ENCODE assay signal across 7 cellular contexts in genomic region chr1:44805311-44806024, GRCh38. TPM values are rescaled to one million over a fixed set of nuclear protein-coding genes. Genes with fewer than 3 reads are reported as not detected.
DNase-seq lines count a peak whose midpoint lies in the region; ATAC-seq and TF ChIP-seq lines count a peak whose summit lies in the region.
"Had no signal": no experiment of that assay in that cellular context is flagged by ENCODE, and none has a peak within 500 bp of the region (broad histone marks: within the 10 kb centered on the region; RNA-seq: fewer than 3 reads in every experiment).

No MANE protein-coding gene starts in this region.

- H3K27me3 Mint-ChIP-seq in T-cell, result no peaks in the 10 kb centered on the region
- peaks cover 2% of the 10 kb centered on the region for H3K27me3 Mint-ChIP-seq in endodermal cell (ENCODE audit: insufficient read depth)

- no peak overlapping the region for H3K4me3 ChIP-seq in endodermal cell (ENCODE audit: low read length)
- no peak overlapping the region for H3K4me3 ChIP-seq in spleen

- TF ChIP-seq CTCF in endodermal cell (conservative IDR thresholded peaks at IDR 0.05) (peak; percentile 29), spleen (IDR thresholded peaks at IDR 0.05 in 8 of 11, conservative IDR thresholded peaks at IDR 0.05 in 3 of 11) (no peak)

- H3K4me1 Mint-ChIP-seq in T-cell (peaks cover 77 to 82% (median 82%) of the 10 kb centered on the region in 3 donors), endodermal cell (peaks cover 39% of the 10 kb centered on the region)

- H3K36me3 ChIP-seq in endodermal cell (ENCODE audit: control insufficient read depth, insufficient read depth, low read length) (peaks cover 27% of the 10 kb centered on the region), spleen (peaks cover 0 to 51% (median 39%) of the 10 kb centered on the region in 6 donors)

- H3K4me1 ChIP-seq in endodermal cell (ENCODE audit: control insufficient read depth, insufficient read depth, low read length) (peaks cover 36% of the 10 kb centered on the region), spleen (peaks cover 45 to 100% (median 79%) of the 10 kb centered on the region in 6 donors)

- peak overlapping the region; percentile 92 to 93 for H3K27ac Mint-ChIP-seq in T-cell
- H3K27ac Mint-ChIP-seq in endodermal cell, result peak overlapping the region; percentile 55

- H3K9ac ChIP-seq in endodermal cell (ENCODE audit: extremely low read depth, low read length, poor library complexity, severe bottlenecking), result no peak overlapping the region

- H3K9me3 ChIP-seq in endodermal cell (ENCODE audit: control insufficient read depth, low read length) (no peaks in the 10 kb centered on the region), spleen (no peaks in the 10 kb centered on the region)

- no peak for DNase-seq in T-cell
- DNase-seq in endodermal cell, result peak; percentile 52
- peak; percentile 79 for DNase-seq in spleen
- DNase-seq in NCI-H2196 treated with DMSO at 0.1 percent for 48 hours (lab: John Stamatoyannopoulos, UW; ENCODE audit: unreplicated experiment), result no peak
- DNase-seq: NCI-H524 had no signal

- intact Hi-C loops in spleen (cut with DNase I; ENCODE audit: low total_unique reads), result no loop called here

- H3K27me3 ChIP-seq in endodermal cell (ENCODE audit: control insufficient read depth, insufficient read depth, low read length, poor library complexity, severe bottlenecking), result no peaks in the 10 kb centered on the region
- H3K27me3 ChIP-seq in spleen (replicated peaks in 1 of 7), result no peaks in the 10 kb centered on the region

- H3K36me3 Mint-ChIP-seq in T-cell (peaks cover 42% of the 10 kb centered on the region), endodermal cell (ENCODE audit: low read depth) (peaks cover 9% of the 10 kb centered on the region)

- TF ChIP-seq POLR2A in spleen (IDR thresholded peaks at IDR 0.05), result no peak

- H3K4me3 Mint-ChIP-seq in T-cell (peak overlapping the region in 2 of 3 donors; percentile 22 to 83), endodermal cell (no peak overlapping the region)

- CTCF ChIA-PET in T-cell (lab: Charles Lee), result interaction anchor here in 1 of 2 donors (0.7 to 0.8 kb wide), 2 partner anchors 15 to 20 kb away, joined by 3 read pairs; no protein-coding TSS in a partner anchor

- H3K27ac ChIP-seq in endodermal cell (ENCODE audit: low read depth, low read length), result no peak overlapping the region
- peak overlapping the region in 7 of 8 donors; percentile 3 to 99 (median 96) for H3K27ac ChIP-seq in spleen

- WGBS in endodermal cell (ENCODE audit: insufficient coverage in 1 of 2, insufficient read length in 1 of 2), 2 experiments, result 97 to 98% methylated on average over 17 to 20 of the region's 20 CpGs
- WGBS in spleen, 5 donors, result 90 to 99% (median 94%) methylated on average over 18 to 20 of the region's 20 CpGs

- POLR2A ChIA-PET in T-cell (lab: Charles Lee), result interaction anchor here in 1 of 2 donors (0.8 to 0.9 kb wide), 2 partner anchors 8 to 13 kb away, joined by 3 read pairs; no protein-coding TSS in a partner anchor

- no peaks in the 10 kb centered on the region for H3K9me3 Mint-ChIP-seq in T-cell
- H3K9me3 Mint-ChIP-seq in endodermal cell, result no peaks in the 10 kb centered on the region

- ATAC-seq in T-cell (replicated peaks in 1 of 4) (no peak), esophagus mucosa (no peak), GM21528 (IDR thresholded peaks at IDR 0.05; ENCODE audit: low FRiP score, unreplicated experiment) (no peak)

RNA-seq across cellular contexts. Expression of gene DYNLT4, which starts 1.7 kb away (rescaled TPM):
- 1 to 10 TPM in 2 of 5 donors, under 1 TPM in 2, not detected in 1; 0.36 to 4.3 (median 2.3) TPM for total RNA-seq in T-cell
- total RNA-seq in endodermal cell, result under 1 TPM in 1 of 2 donors, not detected in 1; 0.64 TPM
- polyA plus RNA-seq in endodermal cell (2013, experiment 1 of 2), result not detected
- not detected for polyA plus RNA-seq in endodermal cell (2013, experiment 2 of 2)
- total RNA-seq in spleen, result 1 to 10 TPM in 2 of 7 donors, under 1 TPM in 2, not detected in 3; 0.82 to 2.1 (median 1.1) TPM
- under 1 TPM; 0.15 to 0.58 (median 0.22) TPM for polyA plus RNA-seq in spleen
- not detected for total RNA-seq in esophagus mucosa

RNA-seq across cellular contexts. Expression of gene BTBD19, which starts 2.9 kb away (rescaled TPM):
- total RNA-seq in T-cell, result 10 to 100 TPM; 10.1 to 56.7 (median 11.5) TPM
- total RNA-seq in endodermal cell, result 1 to 10 TPM; 7.4 to 7.9 TPM
- 3.2 TPM for polyA plus RNA-seq in endodermal cell (2013, experiment 1 of 2)
- 3.9 TPM for polyA plus RNA-seq in endodermal cell (2013, experiment 2 of 2)
- 10 to 100 TPM in 1 of 7 donors, 1 to 10 TPM in 6; 2.8 to 11.9 (median 7.3) TPM for total RNA-seq in spleen
- 1 to 10 TPM in 2 of 3 donors, under 1 TPM in 1; 0.73 to 5.5 (median 1.1) TPM for polyA plus RNA-seq in spleen
- 2.4 TPM for total RNA-seq in esophagus mucosa

RNA-seq across cellular contexts. Expression of gene PLK3, which starts 5.3 kb away (rescaled TPM):
- total RNA-seq in T-cell, result 100 to 1,000 TPM; 124 to 453 (median 136) TPM
- total RNA-seq in endodermal cell, result 1 to 10 TPM; 3.3 to 9.0 TPM
- polyA plus RNA-seq in endodermal cell (2013, experiment 1 of 2), result 27.1 TPM
- 21.7 TPM for polyA plus RNA-seq in endodermal cell (2013, experiment 2 of 2)
- 10 to 100 TPM; 22.0 to 51.7 (median 33.1) TPM for total RNA-seq in spleen
- 10 to 100 TPM; 14.7 to 24.6 (median 24.3) TPM for polyA plus RNA-seq in spleen
- 20.7 TPM for total RNA-seq in esophagus mucosa

RNA-seq across cellular contexts. Expression of gene BEST4, which starts 17.5 kb away (rescaled TPM):
- 1 to 10 TPM in 4 of 5 donors, under 1 TPM in 1; 0.75 to 2.4 (median 1.6) TPM for total RNA-seq in T-cell
- total RNA-seq in endodermal cell, result 1 to 10 TPM; 1.6 to 2.3 TPM
- polyA plus RNA-seq in endodermal cell (2013, experiment 1 of 2), result 0.89 TPM
- 0.99 TPM for polyA plus RNA-seq in endodermal cell (2013, experiment 2 of 2)
- under 1 TPM in 4 of 7 donors, not detected in 3; 0.16 to 0.61 (median 0.30) TPM for total RNA-seq in spleen
- under 1 TPM; 0.32 to 0.89 (median 0.80) TPM for polyA plus RNA-seq in spleen
- not detected for total RNA-seq in esophagus mucosa

RNA-seq across cellular contexts. Expression of gene RPS8, which starts 30.1 kb away (rescaled TPM):
- total RNA-seq in T-cell (1,000 to 10,000 TPM; 2,713 to 2,895 (median 2,873) TPM), endodermal cell (1,000 to 10,000 TPM; 2,014 to 2,050 TPM), spleen (1,000 to 10,000 TPM; 1,626 to 2,405 (median 2,159) TPM), esophagus mucosa (2,198 TPM)
- polyA plus RNA-seq in endodermal cell (2013, experiment 1 of 2), result 2,479 TPM
- 2,415 TPM for polyA plus RNA-seq in endodermal cell (2013, experiment 2 of 2)
- polyA plus RNA-seq in spleen, result 1,000 to 10,000 TPM; 4,436 to 6,194 (median 5,972) TPM

Comparison
In these comparisons a context has a peak if more than half of its experiments do, and no peak if none do; other contexts are left out.
1. DNase-seq: peak in endodermal cell (single experiment) and spleen (single experiment); none in T-cell (0 of 34) and NCI-H2196 treated with DMSO at 0.1 percent for 48 hours (single experiment).